In genomic region chr2:48414640-48414979, GRCh38 we compare ENCODE assay signal across 1 cellular context.
TF ChIP-seq lines count a peak whose summit lies in the region.

No MANE protein-coding gene starts in this region.

TF ChIP-seq in H1, 55 proteins besides CTCF, POLR2A, EP300 and RAD21:
- TF ChIP-seq POLR2AphosphoS5 (IDR thresholded peaks at IDR 0.05; ENCODE audit: low read depth, low read length) = no peak
TF ChIP-seq in H1: peak in this region for 0.
